Comparison of ENCODE assay signal across 9 cellular contexts in genomic region chr3:51941447-51941797, GRCh38. TPM values are rescaled to one million over a fixed set of nuclear protein-coding genes. Genes with fewer than 3 reads are reported as not detected.
DNase-seq lines count a peak whose midpoint lies in the region; ATAC-seq and TF ChIP-seq lines count a peak whose summit lies in the region.
"Had no signal": no experiment of that assay in that cellular context is flagged by ENCODE, and none has a peak within 500 bp of the region (broad histone marks: within the 10 kb centered on the region; RNA-seq: fewer than 3 reads in every experiment).

No MANE protein-coding gene starts in this region.

- H3K36me3 Mint-ChIP-seq in activated CD4-positive, alpha-beta T cell treated with anti-CD3 and anti-CD28 coated beads, Interleukin-2, amount 10 ng/mL, durations not matched to agents 7 days and 5 days (ENCODE audit: low read depth): peaks cover 17% of the 10 kb centered on the region

- no peaks in the 10 kb centered on the region for H3K27me3 Mint-ChIP-seq in activated CD4-positive, alpha-beta T cell treated with anti-CD3 and anti-CD28 coated beads, Interleukin-2, amount 10 ng/mL, durations not matched to agents 7 days and 5 days

- CTCF ChIA-PET in activated CD4-positive, alpha-beta T cell treated with anti-CD3 and anti-CD28 coated beads, Interleukin-2, amount 10 ng/mL, durations not matched to agents 7 days and 5 days (lab: Charles Lee): interaction anchor here (0.6 to 3.4 kb wide), 28 partner anchors 8 to 255 kb away, joined by 3 to 46 read pairs (median 4); partner anchors contain the start of genes ABHD14A, ABHD14B, ACY1 and DUSP7

- H3K9me3 Mint-ChIP-seq in activated CD4-positive, alpha-beta T cell treated with anti-CD3 and anti-CD28 coated beads, Interleukin-2, amount 10 ng/mL, durations not matched to agents 7 days and 5 days: no peaks in the 10 kb centered on the region

- H3K4me3 ChIP-seq in adrenal gland: peak overlapping the region; percentile 13 to 87 (median 56)
- H3K4me3 ChIP-seq in right lobe of liver: peak overlapping the region; percentile 73 to 93 (median 92)
- H3K4me3 ChIP-seq in tibial artery: peak overlapping the region; percentile 72 to 78

- H3K36me3 ChIP-seq in adrenal gland (replicated peaks in 1 of 2): peaks cover 0 to 28% of the 10 kb centered on the region in 2 donors
- peaks cover 0 to 17% (median 3%) of the 10 kb centered on the region in 4 donors for H3K36me3 ChIP-seq in right lobe of liver
- peaks cover 15 to 43% (median 18%) of the 10 kb centered on the region in 3 donors for H3K36me3 ChIP-seq in tibial artery

- peaks cover 45% of the 10 kb centered on the region for H3K4me1 Mint-ChIP-seq in activated CD4-positive, alpha-beta T cell treated with anti-CD3 and anti-CD28 coated beads, Interleukin-2, amount 10 ng/mL, durations not matched to agents 7 days and 5 days

- H3K4me3 Mint-ChIP-seq in activated CD4-positive, alpha-beta T cell treated with anti-CD3 and anti-CD28 coated beads, Interleukin-2, amount 10 ng/mL, durations not matched to agents 7 days and 5 days: peak overlapping the region; percentile 92

- peak overlapping the region in 3 of 5 donors; percentile 61 to 89 (median 74) for H3K27ac ChIP-seq in adrenal gland
- H3K27ac ChIP-seq in right lobe of liver: peak overlapping the region in 1 of 3 donors; percentile 60
- H3K27ac ChIP-seq in tibial artery: peak overlapping the region; percentile 60 to 79

- no peak for ATAC-seq in right lobe of liver
- no peak for ATAC-seq in GM18511 (IDR thresholded peaks at IDR 0.05; ENCODE audit: unreplicated experiment)

- TF ChIP-seq CTCF in adrenal gland (IDR thresholded peaks at IDR 0.05) (no peak), right lobe of liver (IDR thresholded peaks at IDR 0.05) (no peak), tibial artery (IDR thresholded peaks at IDR 0.05) (no peak)

- H3K9me3 ChIP-seq in adrenal gland (replicated peaks in 1 of 3): no peaks in the 10 kb centered on the region
- H3K9me3 ChIP-seq in right lobe of liver: no peaks in the 10 kb centered on the region
- H3K9me3 ChIP-seq in tibial artery: no peaks in the 10 kb centered on the region

- peak in 1 of 2 donors; percentile 30 for TF ChIP-seq POLR2A in adrenal gland (IDR thresholded peaks at IDR 0.05)
- TF ChIP-seq POLR2A in right lobe of liver (IDR thresholded peaks at IDR 0.05): no peak

- intact Hi-C loops in adrenal gland (cut with DNase I) (loop anchor here in 1 of 2 donors (10.0 kb wide), 1 partner anchor 53 kb away; the partner anchor contains the start of gene RPL29), right lobe of liver (cut with DNase I) (loop anchor here in 1 of 2 donors (5.0 kb wide), 1 partner anchor 46 kb away; no protein-coding TSS in a partner anchor), tibial artery (cut with DNase I; ENCODE audit: low total_unique reads) (loop anchor here (5.0 kb wide), 3 partner anchors 41 to 201 kb away; partner anchors contain the start of genes ACY1 and DUSP7)

- H3K4me1 ChIP-seq in adrenal gland (replicated peaks in 1 of 2) (peaks cover 31 to 37% of the 10 kb centered on the region in 2 donors), right lobe of liver (peaks cover 0 to 27% (median 10%) of the 10 kb centered on the region in 4 donors), tibial artery (peaks cover 0 to 33% (median 29%) of the 10 kb centered on the region in 4 donors)

- POLR2A ChIA-PET in activated CD4-positive, alpha-beta T cell treated with anti-CD3 and anti-CD28 coated beads, Interleukin-2, amount 10 ng/mL, durations not matched to agents 7 days and 5 days (lab: Charles Lee): no interaction called here

- peak overlapping the region; percentile 79 for H3K27ac Mint-ChIP-seq in activated CD4-positive, alpha-beta T cell treated with anti-CD3 and anti-CD28 coated beads, Interleukin-2, amount 10 ng/mL, durations not matched to agents 7 days and 5 days

- H3K27me3 ChIP-seq in adrenal gland (no peaks in the 10 kb centered on the region), right lobe of liver (no peaks in the 10 kb centered on the region), tibial artery (no peaks in the 10 kb centered on the region)

- no peak for DNase-seq in activated CD4-positive, alpha-beta T cell treated with anti-CD3 and anti-CD28 coated beads, Interleukin-2, amount 10 ng/mL, durations not matched to agents 7 days and 5 days
- no peak for DNase-seq in activated CD4-positive, alpha-beta T cell treated with anti-CD3 and anti-CD28 coated beads for 4 hours
- DNase-seq in adrenal gland (no peak), right lobe of liver (no peak), tibial artery (no peak), NOMO-1 (lab: John Stamatoyannopoulos, UW; ENCODE audit: unreplicated experiment in 2 of 2) (no peak)
- no peak for DNase-seq in stimulated activated CD4-positive, alpha-beta T cell treated with anti-CD3 and anti-CD28 coated beads, Interleukin-4, amount 100 ng/mL, for 1 hour

- 0% methylated on average over 4 to 21 of the region's 21 CpGs for WGBS in adrenal gland, 4 donors
- 1% methylated on average over 11 of the region's 21 CpGs for WGBS in right lobe of liver (ENCODE audit: insufficient coverage, low coverage, low lambda C conversion rate, missing lambda C conversion rate)

RNA-seq across cellular contexts. Expression of gene RRP9, which starts 0.3 kb away (rescaled TPM):
- total RNA-seq in activated CD4-positive, alpha-beta T cell treated with anti-CD3 and anti-CD28 coated beads, Interleukin-2, amount 10 ng/mL, durations not matched to agents 7 days and 5 days: 10 to 100 TPM; 24.3 to 25.1 TPM
- total RNA-seq in adrenal gland (10 to 100 TPM; 13.4 to 39.8 (median 19.1) TPM), right lobe of liver (10 to 100 TPM in 1 of 6 experiments, 1 to 10 TPM in 5; 5.2 to 10.8 (median 7.6) TPM)
- 10 to 100 TPM; 25.1 to 37.1 (median 32.7) TPM for polyA plus RNA-seq in adrenal gland

RNA-seq across cellular contexts. Expression of gene PARP3, which starts 0.7 kb away (rescaled TPM):
- total RNA-seq in activated CD4-positive, alpha-beta T cell treated with anti-CD3 and anti-CD28 coated beads, Interleukin-2, amount 10 ng/mL, durations not matched to agents 7 days and 5 days: 10 to 100 TPM; 22.1 to 22.9 TPM
- total RNA-seq in adrenal gland (10 to 100 TPM; 41.9 to 94.1 (median 73.6) TPM), right lobe of liver (10 to 100 TPM; 13.5 to 19.4 (median 16.0) TPM)
- polyA plus RNA-seq in adrenal gland: 10 to 100 TPM; 36.1 to 57.4 (median 56.3) TPM

RNA-seq across cellular contexts. Expression of gene GPR62, which starts 13.8 kb away (rescaled TPM):
- not detected for total RNA-seq in activated CD4-positive, alpha-beta T cell treated with anti-CD3 and anti-CD28 coated beads, Interleukin-2, amount 10 ng/mL, durations not matched to agents 7 days and 5 days
- under 1 TPM in 6 of 8 donors, not detected in 2; 0.23 to 0.83 (median 0.41) TPM for total RNA-seq in adrenal gland
- polyA plus RNA-seq in adrenal gland: under 1 TPM; 0.13 to 0.40 (median 0.24) TPM
- total RNA-seq in right lobe of liver: under 1 TPM in 2 of 6 experiments, not detected in 4; 0.18 to 0.37 TPM
- total RNA-seq: dermis microvascular lymphatic vessel endothelial cell had no signal

RNA-seq across cellular contexts. Expression of gene PCBP4, which starts 25.8 kb away (rescaled TPM):
- 10 to 100 TPM; 21.4 to 27.2 TPM for total RNA-seq in activated CD4-positive, alpha-beta T cell treated with anti-CD3 and anti-CD28 coated beads, Interleukin-2, amount 10 ng/mL, durations not matched to agents 7 days and 5 days
- total RNA-seq in adrenal gland: 10 to 100 TPM; 23.4 to 41.3 (median 35.7) TPM
- polyA plus RNA-seq in adrenal gland: 100 to 1,000 TPM in 1 of 3 donors, 10 to 100 TPM in 2; 10.7 to 234 (median 87.3) TPM
- 10 to 100 TPM in 3 of 6 experiments, 1 to 10 TPM in 3; 6.5 to 19.2 (median 11.7) TPM for total RNA-seq in right lobe of liver

RNA-seq across cellular contexts. Expression of gene ABHD14B, which starts 32.4 kb away (rescaled TPM):
- 10 to 100 TPM; 47.8 to 51.4 TPM for total RNA-seq in activated CD4-positive, alpha-beta T cell treated with anti-CD3 and anti-CD28 coated beads, Interleukin-2, amount 10 ng/mL, durations not matched to agents 7 days and 5 days
- total RNA-seq in adrenal gland: 100 to 1,000 TPM in 6 of 8 donors, 10 to 100 TPM in 2; 49.0 to 177 (median 119) TPM
- polyA plus RNA-seq in adrenal gland: 100 to 1,000 TPM in 2 of 3 donors, 10 to 100 TPM in 1; 91.8 to 175 (median 152) TPM
- total RNA-seq in right lobe of liver: 100 to 1,000 TPM in 4 of 6 experiments, 10 to 100 TPM in 2; 62.9 to 126 (median 109) TPM
